9 cellular contexts compared by ENCODE assay signal in genomic region chr5:148740966-148741742, GRCh38.
DNase-seq lines count a peak whose midpoint lies in the region; ATAC-seq and TF ChIP-seq lines count a peak whose summit lies in the region.
"Had no signal": no experiment of that assay in that cellular context is flagged by ENCODE, and none has a peak within 500 bp of the region (broad histone marks: within the 10 kb centered on the region; RNA-seq: fewer than 3 reads in every experiment).

No MANE protein-coding gene starts in this region.

- H3K79me1 ChIP-seq in mesenchymal stem cell (replicated peaks; ENCODE audit: low read length, poor library complexity, severe bottlenecking): no peaks in the 10 kb centered on the region

- no peak overlapping the region for H3K14ac ChIP-seq in mesenchymal stem cell (ENCODE audit: low read length in 2 of 2)

- H3K36me3 Mint-ChIP-seq in effector memory CD8-positive, alpha-beta T cell (ENCODE audit: insufficient read depth): peaks cover 2% of the 10 kb centered on the region
- H3K36me3 Mint-ChIP-seq: activated naive CD8-positive, alpha-beta T cell treated with anti-CD3 and anti-CD28 coated beads, Interleukin-2, amount 10 ng/mL, durations not matched to agents 7 days and 5 days had no signal

- peaks cover 17 to 43% of the 10 kb centered on the region in 2 donors for H3K27me3 Mint-ChIP-seq in effector memory CD8-positive, alpha-beta T cell

- H3K4me3 ChIP-seq in OCI-LY1 (ENCODE audit: low read depth, low read length, poor library complexity, severe bottlenecking) (no peak overlapping the region), mesenchymal stem cell (ENCODE audit: insufficient read depth in 1 of 2, low read depth in 1 of 2, low read length in 2 of 2) (no peak overlapping the region)

- H3K27ac ChIP-seq in OCI-LY1 (ENCODE audit: low read depth, low read length, poor library complexity, severe bottlenecking) (no peak overlapping the region), mesenchymal stem cell (ENCODE audit: low read length, poor library complexity, severe bottlenecking) (no peak overlapping the region)

- no peak overlapping the region for H3K4ac ChIP-seq in mesenchymal stem cell (ENCODE audit: low read depth in 1 of 2, low read length in 2 of 2)

- 78% methylated on average over 3 of the region's 9 CpGs for WGBS in mesenchymal stem cell

- H2AFZ ChIP-seq in OCI-LY1 (ENCODE audit: low read length): no peak overlapping the region
- no peak overlapping the region for H2AFZ ChIP-seq in mesenchymal stem cell (ENCODE audit: low read depth, low read length)

- H3K79me2 ChIP-seq in OCI-LY1 (ENCODE audit: insufficient read depth, low read length): no peaks in the 10 kb centered on the region

- DNase-seq in NCI-H2196 (lab: John Stamatoyannopoulos, UW; ENCODE audit: unreplicated experiment): peak; percentile 13
- no peak for DNase-seq in NCI-H2196 treated with DMSO at 0.1 percent for 48 hours (lab: John Stamatoyannopoulos, UW; ENCODE audit: unreplicated experiment)
- DNase-seq in effector memory CD8-positive, alpha-beta T cell: peak in 2 of 3 experiments; percentile 15 to 23
- DNase-seq in mesenchymal stem cell: peak; percentile 74
- no peak for DNase-seq in stimulated activated CD4-positive, alpha-beta T cell treated with anti-CD3 and anti-CD28 coated beads, Interleukin-2, amount 100 ng/mL, for 24 hours
- DNase-seq: activated naive CD8-positive, alpha-beta T cell treated with anti-CD3 and anti-CD28 coated beads, Interleukin-2, amount 10 ng/mL, durations not matched to agents 7 days and 5 days had no signal

- no peak overlapping the region for H3K23ac ChIP-seq in mesenchymal stem cell (ENCODE audit: low read length in 2 of 2)

- peak; percentile 71 for TF ChIP-seq CTCF in OCI-LY1 (IDR thresholded peaks at IDR 0.05; ENCODE audit: low read length)

- no peak overlapping the region for H2BK5ac ChIP-seq in mesenchymal stem cell (ENCODE audit: low read depth, low read length, poor library complexity, severe bottlenecking)

- H3K36me3 ChIP-seq in OCI-LY1 (ENCODE audit: insufficient read depth, low read length) (no peaks in the 10 kb centered on the region), mesenchymal stem cell (ENCODE audit: control insufficient read depth in 1 of 2, insufficient read depth in 2 of 2, low read depth in 1 of 2, low read length in 2 of 2) (no peaks in the 10 kb centered on the region)

- no peak overlapping the region for H2BK15ac ChIP-seq in mesenchymal stem cell (ENCODE audit: low read depth, poor library complexity, severe bottlenecking)

- H3K4me2 ChIP-seq in OCI-LY1 (ENCODE audit: low read length): no peak overlapping the region
- no peak overlapping the region for H3K4me2 ChIP-seq in mesenchymal stem cell (ENCODE audit: low read length, poor library complexity, severe bottlenecking)

- H3K4me1 Mint-ChIP-seq in effector memory CD8-positive, alpha-beta T cell (ENCODE audit: low read depth in 2 of 2): peaks cover 0 to 3% of the 10 kb centered on the region in 2 donors

- ATAC-seq in HG03342 (IDR thresholded peaks at IDR 0.05; ENCODE audit: unreplicated experiment) (peak; percentile 49), HG03095 (IDR thresholded peaks at IDR 0.05; ENCODE audit: unreplicated experiment) (no peak)
- ATAC-seq in effector memory CD8-positive, alpha-beta T cell (replicated peaks): peak; percentile 63

- H3K4me3 Mint-ChIP-seq in effector memory CD8-positive, alpha-beta T cell: no peak overlapping the region
- H3K4me3 Mint-ChIP-seq: activated naive CD8-positive, alpha-beta T cell treated with anti-CD3 and anti-CD28 coated beads, Interleukin-2, amount 10 ng/mL, durations not matched to agents 7 days and 5 days had no signal

- no peak overlapping the region for H3K27ac Mint-ChIP-seq in effector memory CD8-positive, alpha-beta T cell
- H3K27ac Mint-ChIP-seq: activated naive CD8-positive, alpha-beta T cell treated with anti-CD3 and anti-CD28 coated beads, Interleukin-2, amount 10 ng/mL, durations not matched to agents 7 days and 5 days had no signal

- H3F3A ChIP-seq in OCI-LY1 (ENCODE audit: insufficient read depth, low read length): no peaks in the 10 kb centered on the region

- H3K9me3 ChIP-seq in OCI-LY1 (ENCODE audit: low read length): no peaks in the 10 kb centered on the region
- no peaks in the 10 kb centered on the region for H3K9me3 ChIP-seq in mesenchymal stem cell (ENCODE audit: control insufficient read depth, low read length)

- H3K9me2 ChIP-seq in OCI-LY1 (ENCODE audit: low read depth, low read length): no peaks in the 10 kb centered on the region

- no peak overlapping the region for H3K9ac ChIP-seq in OCI-LY1 (ENCODE audit: low read length)
- peak overlapping the region; percentile 57 for H3K9ac ChIP-seq in mesenchymal stem cell (ENCODE audit: low read length)

- H4K8ac ChIP-seq in mesenchymal stem cell (ENCODE audit: low read length): no peak overlapping the region

- H3K4me1 ChIP-seq in OCI-LY1 (ENCODE audit: insufficient read depth, low read length, severe bottlenecking) (no peaks in the 10 kb centered on the region), mesenchymal stem cell (ENCODE audit: control insufficient read depth, insufficient read depth, low read depth, low read length) (no peaks in the 10 kb centered on the region)

- no peaks in the 10 kb centered on the region for H4K20me1 ChIP-seq in OCI-LY1 (ENCODE audit: insufficient read depth, low read length)

- no peaks in the 10 kb centered on the region for H3K9me3 Mint-ChIP-seq in effector memory CD8-positive, alpha-beta T cell
- H3K9me3 Mint-ChIP-seq: activated naive CD8-positive, alpha-beta T cell treated with anti-CD3 and anti-CD28 coated beads, Interleukin-2, amount 10 ng/mL, durations not matched to agents 7 days and 5 days had no signal

- no peak overlapping the region for H2AK5ac ChIP-seq in mesenchymal stem cell (ENCODE audit: low read length, severe bottlenecking)

- no peak overlapping the region for H2BK12ac ChIP-seq in mesenchymal stem cell (ENCODE audit: low read length in 2 of 2)

- no peak overlapping the region for H4K91ac ChIP-seq in mesenchymal stem cell (ENCODE audit: low read length)

- no peak overlapping the region for H2BK120ac ChIP-seq in mesenchymal stem cell (ENCODE audit: low read depth, low read length)

- H3K18ac ChIP-seq in mesenchymal stem cell (ENCODE audit: low read depth in 1 of 2, low read length in 2 of 2): no peak overlapping the region

- H3K27me3 ChIP-seq in OCI-LY1 (ENCODE audit: insufficient read depth, low read length): no peaks in the 10 kb centered on the region
- H3K27me3 ChIP-seq in mesenchymal stem cell (ENCODE audit: control insufficient read depth in 1 of 2, insufficient read depth in 1 of 2, low read length in 2 of 2): peaks cover 0 to 10% of the 10 kb centered on the region in 2 experiments

Comparison
In these comparisons a context has a peak if more than half of its experiments do, and no peak if none do; other contexts are left out.
1. DNase-seq: peak in NCI-H2196 (single experiment), effector memory CD8-positive, alpha-beta T cell (2 of 3) and mesenchymal stem cell (single experiment); none in NCI-H2196 treated with DMSO at 0.1 percent for 48 hours (single experiment) and stimulated activated CD4-positive, alpha-beta T cell treated with anti-CD3 and anti-CD28 coated beads, Interleukin-2, amount 100 ng/mL, for 24 hours (0 of 2).